Comparison of ENCODE assay signal across 9 cellular contexts in genomic region chr6:18997375-18997826, GRCh38.
DNase-seq lines count a peak whose midpoint lies in the region; ATAC-seq and TF ChIP-seq lines count a peak whose summit lies in the region.
"Had no signal": no experiment of that assay in that cellular context is flagged by ENCODE, and none has a peak within 500 bp of the region (broad histone marks: within the 10 kb centered on the region; RNA-seq: fewer than 3 reads in every experiment).

No MANE protein-coding gene starts in this region.

- H3K9me3 ChIP-seq in RWPE2 (ENCODE audit: severe bottlenecking) (no peaks in the 10 kb centered on the region), thoracic aorta (peaks cover 4% of the 10 kb centered on the region)

- H3K4me1 ChIP-seq in RWPE2 (ENCODE audit: insufficient read depth, poor library complexity, severe bottlenecking), result no peaks in the 10 kb centered on the region
- no peaks in the 10 kb centered on the region for H3K4me1 ChIP-seq in thoracic aorta (ENCODE audit: control insufficient read depth in 1 of 2, low read depth in 2 of 2)

- no peaks in the 10 kb centered on the region for H3K36me3 ChIP-seq in RWPE2 (ENCODE audit: low read depth)
- H3K36me3 ChIP-seq in thoracic aorta, result no peaks in the 10 kb centered on the region

- no peaks in the 10 kb centered on the region for H3K27me3 ChIP-seq in HL-60 (ENCODE audit: insufficient read depth, poor library complexity, severe bottlenecking)
- peaks cover 7% of the 10 kb centered on the region for H3K27me3 ChIP-seq in RWPE2 (ENCODE audit: insufficient read depth, poor library complexity, severe bottlenecking)
- H3K27me3 ChIP-seq in thoracic aorta (replicated peaks; ENCODE audit: insufficient read depth), result no peaks in the 10 kb centered on the region

- DNase-seq in GM12864 (ENCODE audit: low read depth) (no peak), HL-60 (ENCODE audit: low read depth in 1 of 2, low spot score in 1 of 2) (peak in 1 of 2 experiments; percentile 8), RWPE2 (ENCODE audit: low spot score) (no peak), germinal center (ENCODE audit: low spot score) (peak; percentile 10), thoracic aorta (ENCODE audit: low spot score) (no peak), inferior parietal cortex (ENCODE audit: extremely low spot score) (no peak), amygdala (lab: John Stamatoyannopoulos, UW) (no peak)
- DNase-seq: activated naive CD8-positive, alpha-beta T cell treated with anti-CD3 and anti-CD28 coated beads, Interleukin-2, amount 10 ng/mL, durations not matched to agents 7 days and 5 days had no signal

- H3K27ac ChIP-seq in HL-60 (replicated peaks), result no peak overlapping the region
- H3K27ac ChIP-seq in RWPE2 (ENCODE audit: poor library complexity, severe bottlenecking), result no peak overlapping the region
- no peak overlapping the region for H3K27ac ChIP-seq in thoracic aorta

- TF ChIP-seq CTCF in GM12864 (IDR thresholded peaks at IDR 0.05; ENCODE audit: low read depth, low read length, missing control alignments) (peak; percentile 72), HL-60 (IDR thresholded peaks at IDR 0.05; ENCODE audit: insufficient read depth, low read length) (peak; percentile 47), RWPE2 (IDR thresholded peaks at IDR 0.05; ENCODE audit: poor library complexity, severe bottlenecking) (peak; percentile 71), thoracic aorta (IDR thresholded peaks at IDR 0.05) (peak; percentile 39)

- H3K4me3 ChIP-seq in GM12864 (ENCODE audit: low read depth, low read length) (no peak overlapping the region), HL-60 (replicated peaks; ENCODE audit: insufficient read depth, low read length) (no peak overlapping the region), RWPE2 (ENCODE audit: severe bottlenecking) (no peak overlapping the region), thoracic aorta (no peak overlapping the region)

- peak; percentile 95 for ATAC-seq in GM21528 (IDR thresholded peaks at IDR 0.05; ENCODE audit: low FRiP score, unreplicated experiment)
- ATAC-seq in RWPE2 (ENCODE audit: low read depth), result peak; percentile 88
- no peak for ATAC-seq in thoracic aorta (ENCODE audit: insufficient number of reproducible peaks, low FRiP score, low read depth)
